23 cellular contexts compared by ENCODE assay signal in genomic region chr5:2019716-2020115, GRCh38.
"Had no signal": no experiment of that assay in that cellular context is flagged by ENCODE, and none has a peak within 500 bp of the region (broad histone marks: within the 10 kb centered on the region; RNA-seq: fewer than 3 reads in every experiment).

No MANE protein-coding gene starts in this region.

- H3K27me3 ChIP-seq: body of pancreas had no signal

- H3K36me3 Mint-ChIP-seq: activated CD4-positive, alpha-beta memory T cell treated with anti-CD3 and anti-CD28 coated beads for 36 hours; activated naive CD8-positive, alpha-beta T cell had no signal

- H3K27me3 Mint-ChIP-seq: activated CD4-positive, alpha-beta T cell treated with anti-CD3 and anti-CD28 coated beads, Interleukin-2, amount 10 ng/mL, durations not matched to agents 24 days and 14 days had no signal

- DNase-seq: activated B cell treated with CpG ODN at 0.5 μM for 24 hours; activated CD4-positive, alpha-beta memory T cell treated with anti-CD3 and anti-CD28 coated beads for 36 hours; activated CD4-positive, alpha-beta T cell treated with anti-CD3 and anti-CD28 coated beads for 36 hours; activated CD4-positive, alpha-beta T cell treated with anti-CD3 and anti-CD28 coated beads, Interleukin-2, amount 10 ng/mL, durations not matched to agents 24 days and 14 days; activated CD8-positive, alpha-beta T cell treated with anti-CD3 and anti-CD28 coated beads, Interleukin-2, amount 10 ng/mL, durations not matched to agents 7 days and 5 days; activated effector memory CD4-positive, alpha-beta T cell treated with Interleukin-2 at 50 U/mL for 16 hours; activated gamma-delta T cell treated with Interleukin-2 at 50 U/mL for 16 hours; activated naive CD4-positive, alpha-beta T cell treated with anti-CD3 and anti-CD28 coated beads, Interleukin-2, amount 50 U/mL, for 16 hours; activated naive CD4-positive, alpha-beta T cell treated with Interleukin-2 at 50 U/mL for 16 hours; activated T-cell treated with anti-CD3 and anti-CD28 coated beads, Interleukin-2, amount 50 U/mL, for 4 hours; amygdala; body of pancreas; caudate nucleus; cortex of kidney; dermis blood vessel endothelial cell; effector CD8-positive, alpha-beta T cell; foreskin fibroblast; T-helper 2 cell had no signal

- H3K9me3 ChIP-seq: body of pancreas had no signal

- H3K4me1 ChIP-seq: body of pancreas had no signal

- H3K4me3 ChIP-seq: body of pancreas had no signal

- H3K4me1 Mint-ChIP-seq: activated B cell treated with CpG ODN at 0.5 μM for 24 hours; activated CD4-positive, alpha-beta T cell treated with anti-CD3 and anti-CD28 coated beads for 36 hours; activated CD4-positive, alpha-beta T cell treated with anti-CD3 and anti-CD28 coated beads, Interleukin-2, amount 10 ng/mL, durations not matched to agents 24 days and 14 days; activated T-helper 17 cell treated with anti-CD3 and anti-CD28 coated beads, Interleukin-2, amount 50 U/mL, for 72 hours had no signal

- H3K27ac ChIP-seq: body of pancreas, VCaP had no signal

- H3K9me3 Mint-ChIP-seq: activated B cell treated with CpG ODN at 0.5 μM for 24 hours; activated CD4-positive, alpha-beta memory T cell treated with anti-CD3 and anti-CD28 coated beads for 36 hours; activated CD4-positive, alpha-beta T cell treated with anti-CD3 and anti-CD28 coated beads, Interleukin-2, amount 10 ng/mL, durations not matched to agents 24 days and 14 days; activated T-cell treated with anti-CD3 and anti-CD28 coated beads, Interleukin-2, amount 50 U/mL, for 4 hours; activated T-helper 17 cell treated with anti-CD3 and anti-CD28 coated beads, Interleukin-2, amount 50 U/mL, for 72 hours had no signal

- H3K4me3 Mint-ChIP-seq: activated B cell treated with CpG ODN at 0.5 μM for 24 hours; activated CD4-positive, alpha-beta memory T cell treated with anti-CD3 and anti-CD28 coated beads for 36 hours; activated CD4-positive, alpha-beta T cell treated with anti-CD3 and anti-CD28 coated beads for 36 hours; activated CD4-positive, alpha-beta T cell treated with anti-CD3 and anti-CD28 coated beads, Interleukin-2, amount 10 ng/mL, durations not matched to agents 24 days and 14 days; activated CD8-positive, alpha-beta T cell treated with anti-CD3 and anti-CD28 coated beads, Interleukin-2, amount 10 ng/mL, durations not matched to agents 7 days and 5 days; activated naive CD8-positive, alpha-beta T cell; activated T-cell treated with anti-CD3 and anti-CD28 coated beads, Interleukin-2, amount 50 U/mL, for 4 hours; activated T-helper 17 cell treated with anti-CD3 and anti-CD28 coated beads, Interleukin-2, amount 50 U/mL, for 72 hours had no signal

- H3K27ac Mint-ChIP-seq: activated B cell treated with CpG ODN at 0.5 μM for 24 hours; activated CD4-positive, alpha-beta memory T cell treated with anti-CD3 and anti-CD28 coated beads for 36 hours; activated CD4-positive, alpha-beta T cell treated with anti-CD3 and anti-CD28 coated beads for 36 hours; activated CD4-positive, alpha-beta T cell treated with anti-CD3 and anti-CD28 coated beads, Interleukin-2, amount 10 ng/mL, durations not matched to agents 24 days and 14 days; activated CD8-positive, alpha-beta T cell treated with anti-CD3 and anti-CD28 coated beads, Interleukin-2, amount 10 ng/mL, durations not matched to agents 7 days and 5 days; activated naive CD8-positive, alpha-beta T cell; activated T-helper 17 cell treated with anti-CD3 and anti-CD28 coated beads, Interleukin-2, amount 50 U/mL, for 72 hours had no signal

- ATAC-seq: activated CD4-positive, alpha-beta T cell treated with anti-CD3 and anti-CD28 coated beads for 36 hours; activated CD4-positive, CD25-positive, alpha-beta regulatory T cell treated with anti-CD3 and anti-CD28 coated beads, Interleukin-2, amount 50 U/mL, for 24 hours; activated CD8-positive, alpha-beta T cell treated with anti-CD3 and anti-CD28 coated beads, Interleukin-2, amount 10 ng/mL, durations not matched to agents 7 days and 5 days; activated T-cell treated with anti-CD3 and anti-CD28 coated beads, Interleukin-2, amount 50 U/mL, for 4 hours; activated T-helper 17 cell treated with anti-CD3 and anti-CD28 coated beads, Interleukin-2, amount 50 U/mL, for 72 hours; body of pancreas; esophagus mucosa had no signal
